In the genomic region with DNA sequence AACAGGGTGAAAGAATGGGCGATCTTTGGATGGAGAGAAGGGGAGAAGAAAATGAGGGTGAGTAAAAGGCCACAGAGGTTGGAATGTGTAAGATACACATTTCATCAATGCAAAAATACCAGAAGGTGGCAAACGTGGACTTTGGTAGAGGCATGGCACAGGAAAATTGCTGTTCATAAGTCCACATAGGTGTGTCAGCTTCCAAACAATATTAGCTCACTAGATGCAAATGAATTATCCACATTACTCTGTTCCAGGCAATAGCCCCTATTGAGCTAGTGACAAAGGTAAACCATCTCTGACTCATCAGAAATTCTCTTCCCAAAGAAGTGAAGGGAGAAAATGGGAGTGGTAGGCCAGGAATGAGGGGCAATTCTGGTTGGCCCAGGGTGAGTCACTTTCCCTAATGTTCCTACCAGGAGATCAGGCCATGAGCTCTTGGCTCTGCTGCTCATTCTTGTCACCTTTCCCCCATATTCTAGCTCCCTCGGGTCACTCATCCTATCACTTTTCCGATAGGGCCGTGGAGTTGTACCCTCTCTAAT, we compare ENCODE assay signal across 1 cellular context.
A peak's percentile ranks its signal among the peaks of the same experiment; 100 is the strongest.
TF ChIP-seq lines count a peak whose summit lies in the region.

No MANE protein-coding gene starts in this region.

TF ChIP-seq in HCT116, 20 proteins besides CTCF, POLR2A, EP300 and RAD21:
- TF ChIP-seq ZFX (IDR thresholded peaks at IDR 0.05) (no peak), FOSL1 (IDR thresholded peaks at IDR 0.05; ENCODE audit: low read depth) (peak; percentile 34)
